ENCODE assay signal across 8 cellular contexts in genomic region chr14:34874386-34875030, GRCh38. TPM values are rescaled to one million over a fixed set of nuclear protein-coding genes. Genes with fewer than 3 reads are reported as not detected.
A peak's percentile ranks its signal among the peaks of the same experiment; 100 is the strongest.
DNase-seq lines count a peak whose midpoint lies in the region; ATAC-seq and TF ChIP-seq lines count a peak whose summit lies in the region.

No MANE protein-coding gene starts in this region.

- H3K4me1 Mint-ChIP-seq in activated CD4-positive, alpha-beta T cell treated with anti-CD3 and anti-CD28 coated beads, Interleukin-2, amount 10 ng/mL, durations not matched to agents 7 days and 5 days, result peaks cover 42% of the 10 kb centered on the region

- H3K27ac ChIP-seq in 22Rv1, result peak overlapping the region; percentile 95

- peaks cover 25% of the 10 kb centered on the region for H3K36me3 Mint-ChIP-seq in activated CD4-positive, alpha-beta T cell treated with anti-CD3 and anti-CD28 coated beads, Interleukin-2, amount 10 ng/mL, durations not matched to agents 7 days and 5 days (ENCODE audit: low read depth)

- intact Hi-C loops in lower leg skin (cut with DNase I; ENCODE audit: low total_unique reads), result no loop called here

- CTCF ChIA-PET in activated CD4-positive, alpha-beta T cell treated with anti-CD3 and anti-CD28 coated beads, Interleukin-2, amount 10 ng/mL, durations not matched to agents 7 days and 5 days (lab: Charles Lee), result interaction anchor here (1.0 kb wide), 1 partner anchor 556 kb away, joined by 3 read pairs; no protein-coding TSS in a partner anchor

- WGBS in lower leg skin, 2 donors, result 1% methylated on average over 12 to 25 of the region's 85 CpGs

- peak overlapping the region; percentile 90 for H3K27ac Mint-ChIP-seq in activated CD4-positive, alpha-beta T cell treated with anti-CD3 and anti-CD28 coated beads, Interleukin-2, amount 10 ng/mL, durations not matched to agents 7 days and 5 days

- peak overlapping the region; percentile 83 for H3K4me3 ChIP-seq in lower leg skin (ENCODE audit: low read depth, poor library complexity, severe bottlenecking)

- POLR2A ChIA-PET in activated CD4-positive, alpha-beta T cell treated with anti-CD3 and anti-CD28 coated beads, Interleukin-2, amount 10 ng/mL, durations not matched to agents 7 days and 5 days (lab: Charles Lee), result interaction anchor here (1.1 to 1.2 kb wide), 2 partner anchors 108 to 172 kb away, joined by 3 to 8 read pairs; partner anchors contain the start of genes FAM177A1 and SRP54

- H3K9me3 Mint-ChIP-seq in activated CD4-positive, alpha-beta T cell treated with anti-CD3 and anti-CD28 coated beads, Interleukin-2, amount 10 ng/mL, durations not matched to agents 7 days and 5 days, result no peaks in the 10 kb centered on the region

- ATAC-seq in GM18498 (IDR thresholded peaks at IDR 0.05; ENCODE audit: unreplicated experiment) (peak; percentile 33), HG02885 (IDR thresholded peaks at IDR 0.05; ENCODE audit: poor library complexity, unreplicated experiment) (peak; percentile 26)

- peak overlapping the region; percentile 100 for H3K4me3 Mint-ChIP-seq in activated CD4-positive, alpha-beta T cell treated with anti-CD3 and anti-CD28 coated beads, Interleukin-2, amount 10 ng/mL, durations not matched to agents 7 days and 5 days

- DNase-seq in NCI-H1930 (lab: John Stamatoyannopoulos, UW), result peak; percentile 47 to 48
- peak; percentile 59 for DNase-seq in activated CD4-positive, alpha-beta T cell treated with anti-CD3 and anti-CD28 coated beads, Interleukin-2, amount 10 ng/mL, durations not matched to agents 7 days and 5 days
- DNase-seq in dermis blood vessel endothelial cell, result peak; percentile 65
- peak; percentile 32 to 91 for DNase-seq in lower leg skin (ENCODE audit: low spot score in 2 of 2)
- peak; percentile 11 to 46 (median 35) for DNase-seq in stimulated activated CD4-positive, alpha-beta T cell treated with anti-CD3 and anti-CD28 coated beads, TNF-alpha, amount 100 ng/mL, for 4 hours (ENCODE audit: low read depth in 3 of 3)

- no peak for TF ChIP-seq POLR2A in lower leg skin (IDR thresholded peaks at IDR 0.05)

- TF ChIP-seq CTCF in 22Rv1 (IDR thresholded peaks at IDR 0.05) (no peak; the same call in 1 of the 2 replicates), lower leg skin (IDR thresholded peaks at IDR 0.05) (no peak)

- H3K27me3 Mint-ChIP-seq in activated CD4-positive, alpha-beta T cell treated with anti-CD3 and anti-CD28 coated beads, Interleukin-2, amount 10 ng/mL, durations not matched to agents 7 days and 5 days, result no peaks in the 10 kb centered on the region

RNA-seq across cellular contexts. Expression of gene BAZ1A, which starts 0.7 kb away (rescaled TPM):
- 10 to 100 TPM; 50.4 to 69.4 TPM for total RNA-seq in activated CD4-positive, alpha-beta T cell treated with anti-CD3 and anti-CD28 coated beads, Interleukin-2, amount 10 ng/mL, durations not matched to agents 7 days and 5 days
- total RNA-seq in dermis blood vessel endothelial cell, result 54.8 and 76.5 TPM in 2 replicates
- total RNA-seq in lower leg skin, result 10 to 100 TPM; 27.7 to 47.9 (median 42.1) TPM

Comparison
In these comparisons a context has a peak if more than half of its experiments do, and no peak if none do; other contexts are left out.
1. Peak in every context shown above with its lines: DNase-seq, ATAC-seq, H3K4me3 ChIP-seq and H3K27ac ChIP-seq.